ENCODE assay signal across 8 cellular contexts in genomic region chr17:1643999-1644492, GRCh38. TPM values are rescaled to one million over a fixed set of nuclear protein-coding genes. Genes with fewer than 3 reads are reported as not detected.
A peak's percentile ranks its signal among the peaks of the same experiment; 100 is the strongest.
DNase-seq lines count a peak whose midpoint lies in the region; FAIRE-seq and TF ChIP-seq lines count a peak whose summit lies in the region.

No MANE protein-coding gene starts in this region.

- H3K4ac ChIP-seq in H1 (replicated peaks; ENCODE audit: insufficient read length, low read depth, low read length), result no peak overlapping the region

- no peak overlapping the region for H4K5ac ChIP-seq in H1 (ENCODE audit: insufficient read length, low read depth, low read length)

- H3K4me3 Mint-ChIP-seq in neural crest cell, result peak overlapping the region; percentile 83

- H2AK5ac ChIP-seq in H1 (ENCODE audit: low read depth, low read length), result no peak overlapping the region

- H3K14ac ChIP-seq in H1 (ENCODE audit: insufficient read length), result no peak overlapping the region

- H3K27ac ChIP-seq in MM.1S (ENCODE audit: low read length) (no peak overlapping the region), H1 (ENCODE audit: low read depth, low read length) (no peak overlapping the region), Karpas-422 (ENCODE audit: low read length) (no peak overlapping the region)

- no peaks in the 10 kb centered on the region for H4K20me1 ChIP-seq in MM.1S (ENCODE audit: insufficient read depth, low read length)
- H4K20me1 ChIP-seq in H1 (replicated peaks in 1 of 2; ENCODE audit: control insufficient read depth in 1 of 2, insufficient read depth in 2 of 2, low read length in 2 of 2), result no peaks in the 10 kb centered on the region
- H4K20me1 ChIP-seq in Karpas-422 (ENCODE audit: insufficient read depth, low read depth, low read length), result no peaks in the 10 kb centered on the region; the same call in 1 of the 2 replicates

- no peak overlapping the region for H3K56ac ChIP-seq in H1 (replicated peaks; ENCODE audit: insufficient read length, low read depth, low read length)

- CTCF ChIA-PET in H1 (lab: Charles Lee; ENCODE audit: partially characterized antibody), result interaction anchor here (1.2 to 1.6 kb wide), 3 partner anchors 8 to 70 kb away, joined by 3 to 4 read pairs (median 4); no protein-coding TSS in a partner anchor

- H3K4me3 ChIP-seq in MM.1S (ENCODE audit: low read length) (peak overlapping the region; percentile 50), H1 (ENCODE audit: extremely low read depth in 1 of 4, insufficient read depth in 2 of 4, low read depth in 3 of 4, low read length in 4 of 4) (peak overlapping the region; percentile 15 to 63 (median 44); a peak in 6 of 8 replicates), Karpas-422 (ENCODE audit: low read length) (no peak overlapping the region)

- POLR2A ChIA-PET in H1 (lab: Charles Lee; ENCODE audit: partially characterized antibody), result interaction anchor here (0.6 to 1.1 kb wide), 3 partner anchors 14 to 82 kb away, joined by 3 to 4 read pairs (median 3); partner anchors contain the start of gene PITPNA

- peak overlapping the region; percentile 19; the same call in 1 of the 2 replicates for H2BK15ac ChIP-seq in H1 (ENCODE audit: low read length)

- TF ChIP-seq CTCF in MM.1S (IDR thresholded peaks at IDR 0.05; ENCODE audit: low read length), result no peak
- no peak for TF ChIP-seq CTCF in H1 (IDR thresholded peaks at IDR 0.05; ENCODE audit: control extremely low read depth in 1 of 3, insufficient read depth in 1 of 3, low read depth in 1 of 3, low read length in 3 of 3)
- TF ChIP-seq CTCF in neural crest cell (conservative IDR thresholded peaks at IDR 0.05), result no peak

- H2BK20ac ChIP-seq in H1 (ENCODE audit: low read length), result no peak overlapping the region; the same call in 1 of the 2 replicates

- peak overlapping the region; percentile 44; the same call in 1 of the 2 replicates for H3K18ac ChIP-seq in H1 (ENCODE audit: extremely low read depth, low read length)

- H3K36me3 ChIP-seq in MM.1S (replicated peaks; ENCODE audit: insufficient read depth, low read length) (no peaks in the 10 kb centered on the region), H1 (ENCODE audit: control insufficient read depth in 2 of 4, insufficient read depth in 4 of 4, low read length in 3 of 4) (no peaks in the 10 kb centered on the region), Karpas-422 (ENCODE audit: insufficient read depth, low read length) (no peaks in the 10 kb centered on the region)

- 77% methylated on average over 9 of the region's 13 CpGs; no CpG with 5 or more reads in 1 of the 2 experiments for WGBS in H1 (ENCODE audit: extremely low coverage in 1 of 2, insufficient coverage in 1 of 2, insufficient read length in 1 of 2, insufficient replicate concordance in 2 of 2, low coverage in 1 of 2, low lambda C conversion rate in 2 of 2, missing lambda C conversion rate in 1 of 2), 2 experiments

- no peaks in the 10 kb centered on the region for H3K36me3 Mint-ChIP-seq in neural crest cell (ENCODE audit: low read depth)

- H2AFZ ChIP-seq in MM.1S (ENCODE audit: low read length), result peak overlapping the region; percentile 36; the same call in 1 of the 2 replicates
- no peak overlapping the region for H2AFZ ChIP-seq in H1 (ENCODE audit: low read length)
- no peak overlapping the region for H2AFZ ChIP-seq in Karpas-422 (ENCODE audit: low read length)

- no peak for TF ChIP-seq EP300 in H1 (IDR thresholded peaks at IDR 0.05; ENCODE audit: borderline replicate concordance in 1 of 2, low read depth in 2 of 2, low read length in 2 of 2)

- H3K79me1 ChIP-seq in H1 (ENCODE audit: low read depth, low read length), result no peaks in the 10 kb centered on the region

- H3K27me3 ChIP-seq in MM.1S (replicated peaks; ENCODE audit: insufficient read depth, low read length) (no peaks in the 10 kb centered on the region), H1 (replicated peaks in 1 of 4; ENCODE audit: control insufficient read depth in 3 of 4, extremely low read depth in 1 of 4, insufficient read depth in 3 of 4, low read length in 3 of 4) (peaks cover 0 to 19% (median 8%) of the 10 kb centered on the region in 4 experiments; a peak in 5 of 7 replicates), Karpas-422 (ENCODE audit: low read length) (no peaks in the 10 kb centered on the region)

- no peak for FAIRE-seq in H1 (lab: Jason Lieb, UNC)

- H3K4me1 ChIP-seq in MM.1S (ENCODE audit: low read length), result peaks cover 14% of the 10 kb centered on the region
- H3K4me1 ChIP-seq in H1 (replicated peaks in 1 of 4; ENCODE audit: control insufficient read depth in 3 of 4, insufficient read depth in 4 of 4, low read length in 3 of 4), result peaks cover 0 to 46% (median 27%) of the 10 kb centered on the region in 4 experiments; a peak in 6 of 7 replicates
- H3K4me1 ChIP-seq in Karpas-422 (ENCODE audit: low read length), result peaks cover 7% of the 10 kb centered on the region

- H3K9me2 ChIP-seq in MM.1S (replicated peaks; ENCODE audit: insufficient read depth, low read length) (no peaks in the 10 kb centered on the region), Karpas-422 (replicated peaks; ENCODE audit: insufficient read depth, low read length) (no peaks in the 10 kb centered on the region)

- no peak overlapping the region for H3K27ac Mint-ChIP-seq in neural crest cell (ENCODE audit: unreplicated experiment)

- H3K23me2 ChIP-seq in H1 (ENCODE audit: low read depth, low read length), result peaks cover 8% of the 10 kb centered on the region; the same call in 1 of the 2 replicates

- TF ChIP-seq RAD21 in H1 (IDR thresholded peaks at IDR 0.05 in 1 of 2, conservative IDR thresholded peaks at IDR 0.05 in 1 of 2; ENCODE audit: low read depth in 2 of 2, low read length in 2 of 2), result no peak

- TF ChIP-seq POLR2A in H1 (IDR thresholded peaks at IDR 0.05; ENCODE audit: control extremely low read depth in 1 of 2, low read depth in 2 of 2, low read length in 2 of 2), result no peak

- peaks cover 4% of the 10 kb centered on the region; the same call in 1 of the 2 replicates for H3F3A ChIP-seq in MM.1S (ENCODE audit: insufficient read depth, low read length)

- H3K79me2 ChIP-seq in MM.1S (ENCODE audit: low read length) (no peaks in the 10 kb centered on the region), H1 (ENCODE audit: control insufficient read depth in 1 of 2, insufficient read depth in 2 of 2, low read length in 2 of 2) (no peaks in the 10 kb centered on the region), Karpas-422 (ENCODE audit: low read length) (no peaks in the 10 kb centered on the region)

- peaks cover 37% of the 10 kb centered on the region for H3K4me1 Mint-ChIP-seq in neural crest cell

- H3K9ac ChIP-seq in MM.1S (ENCODE audit: low read length) (peak overlapping the region; percentile 10; the same call in 1 of the 2 replicates), H1 (replicated peaks in 1 of 4; ENCODE audit: extremely low read depth in 1 of 4, low read depth in 3 of 4, low read length in 3 of 4) (no peak overlapping the region), Karpas-422 (ENCODE audit: low read length) (no peak overlapping the region)

- 0 out of 2 replicates have a peak overlapping the region, but pooled peaks have one; percentile 40 for H4K8ac ChIP-seq in H1 (ENCODE audit: extremely low read depth, insufficient read depth, low read length)

- H2BK5ac ChIP-seq in H1 (ENCODE audit: low read depth, low read length), result peak overlapping the region; percentile 61; the same call in 1 of the 2 replicates

- no peaks in the 10 kb centered on the region for H3K9me3 ChIP-seq in MM.1S (replicated peaks; ENCODE audit: insufficient read depth, low read length)
- no peaks in the 10 kb centered on the region for H3K9me3 ChIP-seq in H1 (ENCODE audit: insufficient read depth in 2 of 2, low read depth in 1 of 2, low read length in 1 of 2)
- no peaks in the 10 kb centered on the region for H3K9me3 ChIP-seq in Karpas-422 (ENCODE audit: low read length)

- H4K91ac ChIP-seq in H1 (replicated peaks; ENCODE audit: insufficient read length, low read length), result peak overlapping the region; percentile 17

- peaks cover 35% of the 10 kb centered on the region for H3K27me3 Mint-ChIP-seq in neural crest cell (ENCODE audit: low read depth)

- no peak overlapping the region for H2BK120ac ChIP-seq in H1 (replicated peaks; ENCODE audit: low read depth, low read length)

- peak overlapping the region; percentile 43; the same call in 1 of the 2 replicates for H2BK12ac ChIP-seq in H1 (ENCODE audit: low read depth, low read length)

- no peak overlapping the region for H3K23ac ChIP-seq in H1 (ENCODE audit: insufficient read length)

- peak overlapping the region; percentile 79 for H3K4me2 ChIP-seq in MM.1S (ENCODE audit: low read depth, low read length)
- H3K4me2 ChIP-seq in H1 (ENCODE audit: insufficient read depth in 1 of 2, low read depth in 2 of 2, low read length in 2 of 2), result peak overlapping the region; percentile 31 to 73; a peak in 3 of 4 replicates
- H3K4me2 ChIP-seq in Karpas-422 (ENCODE audit: low read depth, low read length, poor library complexity, severe bottlenecking), result no peak overlapping the region

- H3K9me3 Mint-ChIP-seq in neural crest cell, result no peaks in the 10 kb centered on the region

- DNase-seq in CD1c-positive myeloid dendritic cell (ENCODE audit: extremely low spot score) (peak; percentile 63), MM.1S (no peak), H1 (ENCODE audit: low read depth in 1 of 2, low spot score in 2 of 2) (no peak), neural crest cell (ENCODE audit: low read depth, low spot score) (no peak), midbrain (lab: John Stamatoyannopoulos, UW) (no peak), Karpas-422 (no peak), NCI-H774 (lab: John Stamatoyannopoulos, UW) (no peak), NOMO-1 (lab: John Stamatoyannopoulos, UW; ENCODE audit: unreplicated experiment in 2 of 2) (no peak)

RNA-seq across cellular contexts. Expression of gene SCARF1, which starts 1.5 kb away (rescaled TPM):
- 1.6 TPM in 2 replicates for total RNA-seq in H1 (2021; fragmentation: NEBNext Ultra II Directional; extraction: Animal tissue kit (Norgen Biotek cat#: 25700))
- 1.1 and 1.5 TPM in 2 replicates for polyA plus RNA-seq in H1 (2011; rRNA removed)
- 0.98 TPM for polyA plus RNA-seq in H1 (2011; cell fraction: cytosol; rRNA removed)
- 3.0 TPM for polyA plus RNA-seq in H1 (2011; cell fraction: nucleus; rRNA removed)
- polyA plus RNA-seq in H1 (2012, experiment 1 of 2), result 0.55 to 1.3 TPM (median 0.90 TPM) in 4 replicates
- polyA plus RNA-seq in H1 (2012, experiment 2 of 2), result 0.55 TPM
- polyA plus RNA-seq in H1 (2013, experiment 1 of 2), result 3.5 TPM
- polyA plus RNA-seq in H1 (2013, experiment 2 of 2), result 3.3 TPM
- 0.49 and 0.50 TPM in 2 replicates for polyA minus RNA-seq in H1 (2011; rRNA and poly(A)+ RNA removed)
- not detected for polyA minus RNA-seq in H1 (2011; cell fraction: cytosol; rRNA and poly(A)+ RNA removed)
- polyA minus RNA-seq in H1 (2011; cell fraction: nucleus; rRNA and poly(A)+ RNA removed), result 1.5 TPM
- total RNA-seq in neural crest cell, result 0.42 and 1.1 TPM in 2 replicates
- total RNA-seq in Karpas-422 (2014; rRNA removed; shearing (Covaris generic); ENCODE audit: low replicate concordance), result 0.18 TPM in 1 of 2 replicates, not detected in the other

RNA-seq across cellular contexts. Expression of gene RILP, which starts 5.6 kb away (rescaled TPM):
- total RNA-seq in H1 (2021; fragmentation: NEBNext Ultra II Directional; extraction: Animal tissue kit (Norgen Biotek cat#: 25700)), result 6.0 and 7.2 TPM in 2 replicates
- polyA plus RNA-seq in H1 (2011; rRNA removed), result 6.8 and 10.3 TPM in 2 replicates
- polyA plus RNA-seq in H1 (2011; cell fraction: cytosol; rRNA removed), result 8.8 TPM
- polyA plus RNA-seq in H1 (2011; cell fraction: nucleus; rRNA removed), result 8.7 TPM
- 5.5 to 9.1 TPM (median 7.5 TPM) in 4 replicates for polyA plus RNA-seq in H1 (2012, experiment 1 of 2)
- 5.8 TPM for polyA plus RNA-seq in H1 (2012, experiment 2 of 2)
- polyA plus RNA-seq in H1 (2013, experiment 1 of 2), result 13.2 TPM
- polyA plus RNA-seq in H1 (2013, experiment 2 of 2), result 13.9 TPM
- 2.0 and 3.0 TPM in 2 replicates for polyA minus RNA-seq in H1 (2011; rRNA and poly(A)+ RNA removed)
- polyA minus RNA-seq in H1 (2011; cell fraction: cytosol; rRNA and poly(A)+ RNA removed), result 3.5 TPM
- polyA minus RNA-seq in H1 (2011; cell fraction: nucleus; rRNA and poly(A)+ RNA removed), result 3.0 TPM
- 1.2 and 1.8 TPM in 2 replicates for total RNA-seq in neural crest cell
- 1.7 TPM in 1 of 2 replicates, not detected in the other for total RNA-seq in Karpas-422 (2014; rRNA removed; shearing (Covaris generic); ENCODE audit: low replicate concordance)

RNA-seq across cellular contexts. Expression of gene SLC43A2, which starts 15.4 kb away (rescaled TPM):
- 6.6 and 7.8 TPM in 2 replicates for total RNA-seq in H1 (2021; fragmentation: NEBNext Ultra II Directional; extraction: Animal tissue kit (Norgen Biotek cat#: 25700))
- polyA plus RNA-seq in H1 (2011; rRNA removed), result 10.5 and 12.6 TPM in 2 replicates
- 7.7 TPM for polyA plus RNA-seq in H1 (2011; cell fraction: cytosol; rRNA removed)
- 9.0 TPM for polyA plus RNA-seq in H1 (2011; cell fraction: nucleus; rRNA removed)
- polyA plus RNA-seq in H1 (2012, experiment 1 of 2), result 8.7 to 10.6 TPM (median 9.4 TPM) in 4 replicates
- polyA plus RNA-seq in H1 (2012, experiment 2 of 2), result 9.0 TPM
- 9.4 TPM for polyA plus RNA-seq in H1 (2013, experiment 1 of 2)
- 9.7 TPM for polyA plus RNA-seq in H1 (2013, experiment 2 of 2)
- 7.8 and 10.8 TPM in 2 replicates for polyA minus RNA-seq in H1 (2011; rRNA and poly(A)+ RNA removed)
- polyA minus RNA-seq in H1 (2011; cell fraction: cytosol; rRNA and poly(A)+ RNA removed), result 10.0 TPM
- polyA minus RNA-seq in H1 (2011; cell fraction: nucleus; rRNA and poly(A)+ RNA removed), result 8.6 TPM
- total RNA-seq in neural crest cell, result 13.9 and 15.5 TPM in 2 replicates
- total RNA-seq in Karpas-422 (2014; rRNA removed; shearing (Covaris generic); ENCODE audit: low replicate concordance), result 10.0 and 10.8 TPM in 2 replicates

RNA-seq across cellular contexts. Expression of gene PRPF8, which starts 40.6 kb away (rescaled TPM):
- total RNA-seq in H1 (2021; fragmentation: NEBNext Ultra II Directional; extraction: Animal tissue kit (Norgen Biotek cat#: 25700)), result 328 and 329 TPM in 2 replicates
- 271 and 337 TPM in 2 replicates for polyA plus RNA-seq in H1 (2011; rRNA removed)
- 171 TPM for polyA plus RNA-seq in H1 (2011; cell fraction: cytosol; rRNA removed)
- 475 TPM for polyA plus RNA-seq in H1 (2011; cell fraction: nucleus; rRNA removed)
- polyA plus RNA-seq in H1 (2012, experiment 1 of 2), result 269 to 356 TPM (median 294 TPM) in 4 replicates
- 746 TPM for polyA plus RNA-seq in H1 (2012, experiment 2 of 2)
- polyA plus RNA-seq in H1 (2013, experiment 1 of 2), result 148 TPM
- polyA plus RNA-seq in H1 (2013, experiment 2 of 2), result 123 TPM
- 610 and 698 TPM in 2 replicates for polyA minus RNA-seq in H1 (2011; rRNA and poly(A)+ RNA removed)
- 338 TPM for polyA minus RNA-seq in H1 (2011; cell fraction: cytosol; rRNA and poly(A)+ RNA removed)
- polyA minus RNA-seq in H1 (2011; cell fraction: nucleus; rRNA and poly(A)+ RNA removed), result 277 TPM
- total RNA-seq in neural crest cell, result 449 and 459 TPM in 2 replicates
- 105 and 130 TPM in 2 replicates for total RNA-seq in Karpas-422 (2014; rRNA removed; shearing (Covaris generic); ENCODE audit: low replicate concordance)
